Comparison of ENCODE assay signal across 8 cellular contexts in genomic region chr11:82901165-82901938, GRCh38. TPM values are rescaled to one million over a fixed set of nuclear protein-coding genes. Genes with fewer than 3 reads are reported as not detected.
A peak's percentile ranks its signal among the peaks of the same experiment; 100 is the strongest.
DNase-seq lines count a peak whose midpoint lies in the region; ATAC-seq, FAIRE-seq and TF ChIP-seq lines count a peak whose summit lies in the region.

A gene with protein sequence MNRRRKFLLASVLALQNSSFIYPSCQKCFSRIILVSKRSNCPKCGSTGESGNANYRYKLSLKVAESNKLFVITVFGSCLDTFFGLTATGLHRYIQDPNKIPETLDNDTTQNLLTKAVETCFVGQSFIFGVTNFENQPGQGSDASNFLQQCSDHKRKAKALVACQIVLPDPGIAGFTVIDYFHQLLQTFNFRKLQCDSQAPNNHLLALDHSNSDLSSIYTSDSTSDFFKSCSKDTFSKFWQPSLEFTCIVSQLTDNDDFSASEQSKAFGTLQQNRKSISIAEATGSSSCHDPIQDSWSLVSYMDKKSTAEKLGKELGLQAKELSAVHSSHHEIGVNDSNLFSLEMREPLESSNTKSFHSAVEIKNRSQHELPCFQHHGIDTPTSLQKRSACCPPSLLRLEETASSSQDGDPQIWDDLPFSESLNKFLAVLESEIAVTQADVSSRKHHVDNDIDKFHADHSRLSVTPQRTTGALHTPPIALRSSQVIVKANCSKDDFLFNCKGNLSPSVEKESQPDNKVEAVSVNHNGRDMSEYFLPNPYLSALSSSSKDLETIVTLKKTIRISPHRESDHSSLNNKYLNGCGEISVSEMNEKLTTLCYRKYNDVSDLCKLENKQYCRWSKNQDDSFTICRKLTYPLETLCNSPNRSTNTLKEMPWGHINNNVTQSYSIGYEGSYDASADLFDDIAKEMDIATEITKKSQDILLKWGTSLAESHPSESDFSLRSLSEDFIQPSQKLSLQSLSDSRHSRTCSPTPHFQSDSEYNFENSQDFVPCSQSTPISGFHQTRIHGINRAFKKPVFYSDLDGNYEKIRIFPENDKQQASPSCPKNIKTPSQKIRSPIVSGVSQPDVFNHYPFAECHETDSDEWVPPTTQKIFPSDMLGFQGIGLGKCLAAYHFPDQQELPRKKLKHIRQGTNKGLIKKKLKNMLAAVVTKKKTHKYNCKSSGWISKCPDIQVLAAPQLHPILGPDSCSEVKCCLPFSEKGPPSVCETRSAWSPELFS (plus strand): TSS chr11:82901736. CDS start chr11:82914739, 13,003 bp downstream.

- TF ChIP-seq CTCF in adrenal gland (IDR thresholded peaks at IDR 0.05), result no peak
- peak in 4 of 12 donors; percentile 2 to 13 (median 9) for TF ChIP-seq CTCF in heart left ventricle (IDR thresholded peaks at IDR 0.05)
- TF ChIP-seq CTCF in upper lobe of left lung (IDR thresholded peaks at IDR 0.05), result peak in 1 of 6 experiments; percentile 20

- H3K27me3 ChIP-seq in adrenal gland (no peaks in the 10 kb centered on the region), heart left ventricle (no peaks in the 10 kb centered on the region), upper lobe of left lung (no peaks in the 10 kb centered on the region)

- peaks cover 9 to 27% of the 10 kb centered on the region in 2 donors for H3K4me1 ChIP-seq in adrenal gland (replicated peaks in 1 of 2)
- H3K4me1 ChIP-seq in heart left ventricle, result peaks cover 0 to 46% (median 22%) of the 10 kb centered on the region in 12 donors
- H3K4me1 ChIP-seq in upper lobe of left lung, result peaks cover 12 to 33% (median 17%) of the 10 kb centered on the region in 4 donors

- TF ChIP-seq POLR2A in GM12891 (IDR thresholded peaks at IDR 0.05; ENCODE audit: low read depth, low read length), result peak; percentile 58
- TF ChIP-seq POLR2A in adrenal gland (IDR thresholded peaks at IDR 0.05), result peak; percentile 78 to 91
- peak in 1 of 2 donors; percentile 68 for TF ChIP-seq POLR2A in heart left ventricle (IDR thresholded peaks at IDR 0.05)
- peak in 1 of 4 donors; percentile 79 for TF ChIP-seq POLR2A in upper lobe of left lung (IDR thresholded peaks at IDR 0.05)

- 0 to 1% (median 1%) methylated on average over 30 to 49 of the region's 49 CpGs for WGBS in adrenal gland, 4 donors
- 0 to 1% (median 1%) methylated on average over 42 to 49 of the region's 49 CpGs for WGBS in heart left ventricle, 4 donors
- 0 to 2% methylated on average over 31 to 49 of the region's 49 CpGs for WGBS in upper lobe of left lung, 2 donors

- H3K27ac ChIP-seq in adrenal gland, result peak within 1 kb of the TSS; percentile 79 to 95 (median 93)
- H3K27ac ChIP-seq in heart left ventricle, result peak within 1 kb of the TSS; percentile 31 to 93 (median 86)
- H3K27ac ChIP-seq in upper lobe of left lung, result peak within 1 kb of the TSS; percentile 92 to 96 (median 92)

- DNase-seq in GM12891 (ENCODE audit: insufficient read length, low spot score) (peak; percentile 58), NCI-H146 (lab: John Stamatoyannopoulos, UW) (peak; percentile 97), T-helper 1 cell (peak; percentile 85 to 97 (median 92)), adrenal gland (peak; percentile 95 to 99 (median 98)), heart left ventricle (peak; percentile 94 to 97 (median 95)), pons (ENCODE audit: low spot score) (peak; percentile 98), upper lobe of left lung (peak; percentile 88 to 96)

- intact Hi-C loops in adrenal gland (cut with DNase I) (loop anchor here (10.0 kb wide), 3 partner anchors 173 to 353 kb away; partner anchors contain the start of genes PCF11 (in 1 of the 2) and RAB30 (in 1 of the 2)), heart left ventricle (cut with DNase I) (loop anchor here in 9 of 10 donors (1.0 to 10.0 kb wide), 14 partner anchors 33 to 913 kb away; partner anchors contain the start of genes ANKRD42 (in 7 of the 9), PCF11 (in 7 of the 9), CCDC90B (in 3 of the 9) and RAB30 (in 3 of the 9))

- peak; percentile 93 for FAIRE-seq in GM12891 (lab: Jason Lieb, UNC)

- ATAC-seq in HG02840 (IDR thresholded peaks at IDR 0.05; ENCODE audit: low FRiP score, unreplicated experiment) (peak; percentile 76), heart left ventricle (peak; percentile 80 to 90 (median 87)), upper lobe of left lung (ENCODE audit: low FRiP score in 2 of 2) (peak; percentile 92 to 94)

- H3K36me3 ChIP-seq in adrenal gland (replicated peaks in 1 of 2), result no peaks in the 10 kb centered on the region
- no peaks in the 10 kb centered on the region for H3K36me3 ChIP-seq in heart left ventricle
- no peaks in the 10 kb centered on the region for H3K36me3 ChIP-seq in upper lobe of left lung

- H3K9me3 ChIP-seq in adrenal gland (replicated peaks in 1 of 3) (no peaks in the 10 kb centered on the region), heart left ventricle (no peaks in the 10 kb centered on the region), upper lobe of left lung (no peaks in the 10 kb centered on the region)

- TF ChIP-seq EP300 in upper lobe of left lung (IDR thresholded peaks at IDR 0.05), result no peak

- H3K4me3 ChIP-seq in adrenal gland (peak within 1 kb of the TSS; percentile 7 to 83 (median 57)), heart left ventricle (peak within 1 kb of the TSS; percentile 55 to 93 (median 74)), upper lobe of left lung (peak within 1 kb of the TSS; percentile 57 to 70 (median 65))

TF ChIP-seq in GM12891, 5 proteins besides CTCF, POLR2A, EP300 and RAD21:
- TF ChIP-seq POU2F2 (IDR thresholded peaks at IDR 0.05; ENCODE audit: low read depth, low read length) (no peak), TAF1 (IDR thresholded peaks at IDR 0.05; ENCODE audit: low read depth, low read length) (0 out of 2 replicates have a peak, but pooled peaks have one; percentile 37), POLR2AphosphoS5 (IDR thresholded peaks at IDR 0.05; ENCODE audit: low read depth, low read length) (peak; percentile 52; the same call in 1 of the 2 replicates), PAX5 (IDR thresholded peaks at IDR 0.05; ENCODE audit: insufficient read depth, low read length, severe bottlenecking) (no peak), SPI1 (IDR thresholded peaks at IDR 0.05; ENCODE audit: low read depth, low read length) (no peak)

RNA-seq across cellular contexts. Expression of the gene that starts here (rescaled TPM):
- polyA plus RNA-seq in GM12891 (2012; ENCODE audit: low read depth, missing spikeins), result 2.9 TPM
- total RNA-seq in adrenal gland (1 to 10 TPM in 4 of 8 donors, under 1 TPM in 4; 0.17 to 1.1 (median 0.83) TPM), heart left ventricle (1 to 10 TPM in 3 of 9 donors, under 1 TPM in 5, not detected in 1; 0.18 to 3.5 (median 0.73) TPM), upper lobe of left lung (1 to 10 TPM in 4 of 6 donors, not detected in 2; 1.3 to 5.6 (median 3.2) TPM)
- polyA plus RNA-seq in adrenal gland (1 to 10 TPM in 1 of 3 donors, under 1 TPM in 2; 0.27 to 1.4 (median 0.48) TPM), heart left ventricle (under 1 TPM; 0.08 to 0.55 TPM)

Comparison
In these comparisons a context has a peak if more than half of its experiments do, and no peak if none do; other contexts are left out.
1. Peak in every context shown above with its lines: DNase-seq, ATAC-seq, H3K4me3 ChIP-seq and H3K27ac ChIP-seq.